1 cellular context compared by ENCODE assay signal in the genomic region with DNA sequence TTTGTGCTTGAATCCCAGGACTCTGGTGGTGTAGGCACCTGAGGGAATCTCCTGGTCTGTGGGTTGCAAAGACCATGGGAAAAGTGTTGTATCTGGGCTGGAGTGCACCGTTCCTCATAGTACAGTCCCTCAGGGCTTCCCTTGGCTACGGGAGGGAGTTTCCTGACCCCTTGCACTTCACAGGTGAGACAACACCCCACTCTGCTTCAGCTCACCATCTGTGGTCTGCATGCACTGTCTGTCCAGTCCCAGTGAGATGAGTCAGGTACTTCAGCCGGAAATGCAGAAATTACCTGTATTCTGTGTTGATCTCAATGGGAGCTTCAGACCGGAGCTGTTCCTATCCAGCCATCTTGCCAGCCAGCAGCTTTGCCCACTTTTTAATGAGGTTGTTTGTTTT.
TF ChIP-seq lines count a peak whose summit lies in the region.

No MANE protein-coding gene starts in this region.

TF ChIP-seq in GM12878, 131 proteins besides CTCF, POLR2A, EP300 and RAD21 (continued from another document):
- TF ChIP-seq, protein P1, sequence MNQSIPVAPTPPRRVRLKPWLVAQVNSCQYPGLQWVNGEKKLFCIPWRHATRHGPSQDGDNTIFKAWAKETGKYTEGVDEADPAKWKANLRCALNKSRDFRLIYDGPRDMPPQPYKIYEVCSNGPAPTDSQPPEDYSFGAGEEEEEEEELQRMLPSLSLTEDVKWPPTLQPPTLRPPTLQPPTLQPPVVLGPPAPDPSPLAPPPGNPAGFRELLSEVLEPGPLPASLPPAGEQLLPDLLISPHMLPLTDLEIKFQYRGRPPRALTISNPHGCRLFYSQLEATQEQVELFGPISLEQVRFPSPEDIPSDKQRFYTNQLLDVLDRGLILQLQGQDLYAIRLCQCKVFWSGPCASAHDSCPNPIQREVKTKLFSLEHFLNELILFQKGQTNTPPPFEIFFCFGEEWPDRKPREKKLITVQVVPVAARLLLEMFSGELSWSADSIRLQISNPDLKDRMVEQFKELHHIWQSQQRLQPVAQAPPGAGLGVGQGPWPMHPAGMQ (IDR thresholded peaks at IDR 0.05; ENCODE audit: borderline replicate concordance): no peak
- TF ChIP-seq, protein P2, sequence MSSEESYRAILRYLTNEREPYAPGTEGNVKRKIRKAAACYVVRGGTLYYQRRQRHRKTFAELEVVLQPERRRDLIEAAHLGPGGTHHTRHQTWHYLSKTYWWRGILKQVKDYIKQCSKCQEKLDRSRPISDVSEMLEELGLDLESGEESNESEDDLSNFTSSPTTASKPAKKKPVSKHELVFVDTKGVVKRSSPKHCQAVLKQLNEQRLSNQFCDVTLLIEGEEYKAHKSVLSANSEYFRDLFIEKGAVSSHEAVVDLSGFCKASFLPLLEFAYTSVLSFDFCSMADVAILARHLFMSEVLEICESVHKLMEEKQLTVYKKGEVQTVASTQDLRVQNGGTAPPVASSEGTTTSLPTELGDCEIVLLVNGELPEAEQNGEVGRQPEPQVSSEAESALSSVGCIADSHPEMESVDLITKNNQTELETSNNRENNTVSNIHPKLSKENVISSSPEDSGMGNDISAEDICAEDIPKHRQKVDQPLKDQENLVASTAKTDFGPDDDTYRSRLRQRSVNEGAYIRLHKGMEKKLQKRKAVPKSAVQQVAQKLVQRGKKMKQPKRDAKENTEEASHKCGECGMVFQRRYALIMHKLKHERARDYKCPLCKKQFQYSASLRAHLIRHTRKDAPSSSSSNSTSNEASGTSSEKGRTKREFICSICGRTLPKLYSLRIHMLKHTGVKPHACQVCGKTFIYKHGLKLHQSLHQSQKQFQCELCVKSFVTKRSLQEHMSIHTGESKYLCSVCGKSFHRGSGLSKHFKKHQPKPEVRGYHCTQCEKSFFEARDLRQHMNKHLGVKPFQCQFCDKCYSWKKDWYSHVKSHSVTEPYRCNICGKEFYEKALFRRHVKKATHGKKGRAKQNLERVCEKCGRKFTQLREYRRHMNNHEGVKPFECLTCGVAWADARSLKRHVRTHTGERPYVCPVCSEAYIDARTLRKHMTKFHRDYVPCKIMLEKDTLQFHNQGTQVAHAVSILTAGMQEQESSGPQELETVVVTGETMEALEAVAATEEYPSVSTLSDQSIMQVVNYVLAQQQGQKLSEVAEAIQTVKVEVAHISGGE (CRISPR knock-in tag; IDR thresholded peaks at IDR 0.05): no peak
- TF ChIP-seq WRNIP1 (IDR thresholded peaks at IDR 0.05; ENCODE audit: borderline replicate concordance, low read depth, low read length) (no peak), STAT1 (conservative IDR thresholded peaks at IDR 0.05) (no peak), RUNX3 (IDR thresholded peaks at IDR 0.05; ENCODE audit: low read length) (peak; percentile 65; the same call in 1 of the 2 replicates), ZNF622 (IDR thresholded peaks at IDR 0.05) (no peak), CBFB (IDR thresholded peaks at IDR 0.05; ENCODE audit: low read depth) (no peak), ATF7 (IDR thresholded peaks at IDR 0.05; ENCODE audit: low read depth) (no peak), EED (IDR thresholded peaks at IDR 0.05; ENCODE audit: low read depth) (peak; percentile 39; the same call in 1 of the 2 replicates)
